19 cellular contexts compared by ENCODE assay signal in genomic region chr17:76474894-76475293, GRCh38. TPM values are rescaled to one million over a fixed set of nuclear protein-coding genes. Genes with fewer than 3 reads are reported as not detected.
DNase-seq lines count a peak whose midpoint lies in the region; ATAC-seq, FAIRE-seq and TF ChIP-seq lines count a peak whose summit lies in the region.
"Had no signal": no experiment of that assay in that cellular context is flagged by ENCODE, and none has a peak within 500 bp of the region (broad histone marks: within the 10 kb centered on the region; RNA-seq: fewer than 3 reads in every experiment).

No MANE protein-coding gene starts in this region.

- no peaks in the 10 kb centered on the region for H3K9me3 Mint-ChIP-seq in Caco-2 (ENCODE audit: unreplicated experiment)
- H3K9me3 Mint-ChIP-seq in stimulated activated effector memory CD8-positive, alpha-beta T cell treated with anti-CD3 and anti-CD28 coated beads, Interleukin-12 subunit alpha, Interleukin-12 subunit beta, amount 100 ng/mL, for 72 hours: no peaks in the 10 kb centered on the region
- no peaks in the 10 kb centered on the region for H3K9me3 Mint-ChIP-seq in activated naive CD8-positive, alpha-beta T cell treated with anti-CD3 and anti-CD28 coated beads, Interleukin-2, amount 50 U/mL, for 24 hours
- H3K9me3 Mint-ChIP-seq: CD4-positive, alpha-beta memory T cell; GM23338 had no signal

- no peaks in the 10 kb centered on the region for H3K27me3 ChIP-seq in Caco-2 (replicated peaks; ENCODE audit: control insufficient read depth, insufficient read depth, low read length)
- H3K27me3 ChIP-seq: BE2C had no signal

- TF ChIP-seq CTCF in Caco-2 (IDR thresholded peaks at IDR 0.05; ENCODE audit: insufficient read depth in 1 of 2, low read depth in 1 of 2, low read length in 1 of 2, severe bottlenecking in 1 of 2, unreplicated experiment in 1 of 2): no peak
- no peak for TF ChIP-seq CTCF in kidney (IDR thresholded peaks at IDR 0.05; ENCODE audit: borderline replicate concordance, extremely low read depth, insufficient read depth)

- H3K9me3 ChIP-seq in Caco-2 (no peaks in the 10 kb centered on the region), kidney (ENCODE audit: control insufficient read depth in 1 of 2, low read length in 2 of 2) (no peaks in the 10 kb centered on the region)
- H3K9me3 ChIP-seq: BE2C had no signal

- H3K36me3 Mint-ChIP-seq in Caco-2 (ENCODE audit: insufficient read depth, unreplicated experiment): peaks cover 23% of the 10 kb centered on the region
- peaks cover 87% of the 10 kb centered on the region for H3K36me3 Mint-ChIP-seq in stimulated activated effector memory CD8-positive, alpha-beta T cell treated with anti-CD3 and anti-CD28 coated beads, Interleukin-12 subunit alpha, Interleukin-12 subunit beta, amount 100 ng/mL, for 72 hours
- peaks cover 12% of the 10 kb centered on the region for H3K36me3 Mint-ChIP-seq in activated naive CD8-positive, alpha-beta T cell treated with anti-CD3 and anti-CD28 coated beads, Interleukin-2, amount 50 U/mL, for 24 hours (ENCODE audit: low read depth)

- intact Hi-C loops in Caco-2 (cut with micrococcal nuclease; ENCODE audit: unreplicated experiment) (no loop called here), kidney (cut with DNase I) (no loop called here)

- no peak for ATAC-seq in stimulated activated effector memory CD8-positive, alpha-beta T cell treated with anti-CD3 and anti-CD28 coated beads, Interleukin-12 subunit alpha, Interleukin-12 subunit beta, amount 100 ng/mL, for 72 hours
- no peak for ATAC-seq in activated naive CD8-positive, alpha-beta T cell treated with anti-CD3 and anti-CD28 coated beads, Interleukin-2, amount 50 U/mL, for 24 hours
- ATAC-seq: GM23338 had no signal

- no peak overlapping the region for H3K27ac ChIP-seq in kidney (ENCODE audit: low read depth in 2 of 2, low read length in 2 of 2)
- H3K27ac ChIP-seq: C4-2B had no signal

- FAIRE-seq in HTR-8/SVneo (lab: Jason Lieb, UNC) (peak; percentile 66), kidney (lab: Jason Lieb, UNC) (no peak)
- FAIRE-seq: A204.1, D721Med, G401.6 had no signal

- no peak overlapping the region for H3K9ac ChIP-seq in kidney (ENCODE audit: low read length in 2 of 2)

- H3K4me3 Mint-ChIP-seq in Caco-2 (ENCODE audit: unreplicated experiment): no peak overlapping the region
- H3K4me3 Mint-ChIP-seq in stimulated activated effector memory CD8-positive, alpha-beta T cell treated with anti-CD3 and anti-CD28 coated beads, Interleukin-12 subunit alpha, Interleukin-12 subunit beta, amount 100 ng/mL, for 72 hours: no peak overlapping the region
- H3K4me3 Mint-ChIP-seq in activated naive CD8-positive, alpha-beta T cell treated with anti-CD3 and anti-CD28 coated beads, Interleukin-2, amount 50 U/mL, for 24 hours: no peak overlapping the region
- H3K4me3 Mint-ChIP-seq: CD4-positive, alpha-beta memory T cell; GM23338 had no signal

- H3K27ac Mint-ChIP-seq in Caco-2 (ENCODE audit: unreplicated experiment): peak overlapping the region; percentile 33
- peak overlapping the region; percentile 8 for H3K27ac Mint-ChIP-seq in stimulated activated effector memory CD8-positive, alpha-beta T cell treated with anti-CD3 and anti-CD28 coated beads, Interleukin-12 subunit alpha, Interleukin-12 subunit beta, amount 100 ng/mL, for 72 hours
- H3K27ac Mint-ChIP-seq in activated naive CD8-positive, alpha-beta T cell treated with anti-CD3 and anti-CD28 coated beads, Interleukin-2, amount 50 U/mL, for 24 hours: no peak overlapping the region
- H3K27ac Mint-ChIP-seq: GM23338 had no signal

- H3K4me1 Mint-ChIP-seq in Caco-2 (ENCODE audit: low read depth, unreplicated experiment): peaks cover 5% of the 10 kb centered on the region
- H3K4me1 Mint-ChIP-seq in stimulated activated effector memory CD8-positive, alpha-beta T cell treated with anti-CD3 and anti-CD28 coated beads, Interleukin-12 subunit alpha, Interleukin-12 subunit beta, amount 100 ng/mL, for 72 hours: peaks cover 18% of the 10 kb centered on the region
- H3K4me1 Mint-ChIP-seq in activated naive CD8-positive, alpha-beta T cell treated with anti-CD3 and anti-CD28 coated beads, Interleukin-2, amount 50 U/mL, for 24 hours: no peaks in the 10 kb centered on the region
- H3K4me1 Mint-ChIP-seq: GM23338 had no signal

- no TSS peak for BruUV-seq in Caco-2 (replicated peaks; lab: Mats Ljungman, UMichigan)

- peaks cover 6% of the 10 kb centered on the region; the same call in 1 of the 2 replicates for H3K4me1 ChIP-seq in Caco-2
- H3K4me1 ChIP-seq in kidney (ENCODE audit: control insufficient read depth in 1 of 2, insufficient read depth in 1 of 2, low read depth in 1 of 2, low read length in 2 of 2): no peaks in the 10 kb centered on the region
- H3K4me1 ChIP-seq: BE2C had no signal

- no peak for DNase-seq in Caco-2
- DNase-seq in HTR-8/SVneo (ENCODE audit: insufficient read length, low spot score): no peak
- DNase-seq in kidney: peak; percentile 58
- DNase-seq in stimulated activated effector memory CD8-positive, alpha-beta T cell treated with anti-CD3 and anti-CD28 coated beads, Interleukin-12 subunit alpha, Interleukin-12 subunit beta, amount 100 ng/mL, for 72 hours (ENCODE audit: low spot score in 2 of 2): no peak
- DNase-seq in activated naive CD8-positive, alpha-beta T cell treated with anti-CD3 and anti-CD28 coated beads, Interleukin-2, amount 50 U/mL, for 24 hours: no peak
- no peak for DNase-seq in NCI-H526 treated with DMSO at 0.1 percent for 48 hours (lab: John Stamatoyannopoulos, UW)
- no peak for DNase-seq in ecto neural progenitor cell (ENCODE audit: low spot score)
- DNase-seq in HUDEP-2 (lab: John Stamatoyannopoulos, UW; ENCODE audit: unreplicated experiment in 76 of 76): no peak
- DNase-seq: BE2C; CD4-positive, alpha-beta memory T cell; DMS153; DMS79 treated with DMSO at 0.1 percent for 48 hours; EL; H7 had no signal

- POLR2A ChIA-PET in Caco-2 (lab: Charles Lee): no interaction called here

- no peaks in the 10 kb centered on the region for H3K27me3 Mint-ChIP-seq in Caco-2 (ENCODE audit: insufficient read depth, unreplicated experiment)
- H3K27me3 Mint-ChIP-seq in activated naive CD8-positive, alpha-beta T cell treated with anti-CD3 and anti-CD28 coated beads, Interleukin-2, amount 50 U/mL, for 24 hours: no peaks in the 10 kb centered on the region
- H3K27me3 Mint-ChIP-seq: CD4-positive, alpha-beta memory T cell had no signal

- CTCF ChIA-PET in Caco-2 (lab: Charles Lee): interaction anchor here (0.8 kb wide), 2 partner anchors 8 to 18 kb away, joined by 3 read pairs; no protein-coding TSS in a partner anchor

- H3K4me3 ChIP-seq in Caco-2 (ENCODE audit: low read depth, low read length) (no peak overlapping the region), kidney (ENCODE audit: low read length in 2 of 2) (no peak overlapping the region)
- H3K4me3 ChIP-seq: GM23338 had no signal

- no peaks in the 10 kb centered on the region; the same call in 1 of the 2 replicates for H3K36me3 ChIP-seq in Caco-2 (ENCODE audit: control insufficient read depth, insufficient read depth, low read length)
- no peaks in the 10 kb centered on the region for H3K36me3 ChIP-seq in kidney (ENCODE audit: control insufficient read depth in 1 of 2, insufficient read depth in 2 of 2, low read length in 2 of 2)
- H3K36me3 ChIP-seq: BE2C had no signal

RNA-seq across cellular contexts. Expression of gene AANAT, which starts 7.5 kb away (rescaled TPM):
- not detected in 2 replicates for total RNA-seq in Caco-2 (2022)
- not detected for total RNA-seq in kidney
- polyA plus RNA-seq in kidney (ENCODE audit: insufficient read depth, low read depth, low replicate concordance): not detected
- total RNA-seq: CD4-positive, alpha-beta memory T cell had no signal
- polyA plus RNA-seq: CD4-positive, alpha-beta memory T cell had no signal

RNA-seq across cellular contexts. Expression of gene UBE2O, which starts 21.9 kb away (rescaled TPM):
- total RNA-seq in Caco-2 (2022) (37.6 and 39.2 TPM in 2 replicates), kidney (21.3 TPM)
- polyA plus RNA-seq in kidney (ENCODE audit: insufficient read depth, low read depth, low replicate concordance): 5.5 TPM

RNA-seq across cellular contexts. Expression of gene RHBDF2, which starts 26.3 kb away (rescaled TPM):
- total RNA-seq in Caco-2 (2022) (33.8 and 37.2 TPM in 2 replicates), kidney (58.6 TPM)
- polyA plus RNA-seq in kidney (ENCODE audit: insufficient read depth, low read depth, low replicate concordance): 6.8 TPM
